In genomic region chr12:97748298-97748697, GRCh38 we compare ENCODE assay signal across 17 cellular contexts.
DNase-seq lines count a peak whose midpoint lies in the region; ATAC-seq and TF ChIP-seq lines count a peak whose summit lies in the region.
"Had no signal": no experiment of that assay in that cellular context is flagged by ENCODE, and none has a peak within 500 bp of the region (broad histone marks: within the 10 kb centered on the region; RNA-seq: fewer than 3 reads in every experiment).

No MANE protein-coding gene starts in this region.

- peak; percentile 52 for DNase-seq in LNCaP clone FGC (ENCODE audit: low read depth)
- peak; percentile 81 for DNase-seq in NCI-H2029 treated with DMSO at 0.1 percent for 48 hours (lab: John Stamatoyannopoulos, UW)
- DNase-seq in NCI-H526 treated with DMSO at 0.1 percent for 48 hours (lab: John Stamatoyannopoulos, UW), result peak; percentile 74
- peak; percentile 14 for DNase-seq in hepatocyte (ENCODE audit: low spot score)
- no peak for DNase-seq in inferior parietal cortex (ENCODE audit: extremely low spot score)
- DNase-seq: activated CD4-positive, alpha-beta T cell treated with anti-CD3 and anti-CD28 coated beads, Interleukin-2, amount 10 ng/mL, durations not matched to agents 24 days and 14 days; CD4-positive, alpha-beta T cell; DND-41; effector memory CD8-positive, alpha-beta T cell; H7; mucosa of descending colon; NCI-H524 treated with DMSO at 0.1 percent for 48 hours; PC-9; SJCRH30 had no signal

- H4K20me1 ChIP-seq in hepatocyte (ENCODE audit: insufficient read depth, poor library complexity, severe bottlenecking), result no peaks in the 10 kb centered on the region

- no peak for ATAC-seq in HG02884 (IDR thresholded peaks at IDR 0.05; ENCODE audit: unreplicated experiment)
- ATAC-seq in HG02840 (IDR thresholded peaks at IDR 0.05; ENCODE audit: low FRiP score, unreplicated experiment), result no peak
- ATAC-seq: effector memory CD8-positive, alpha-beta T cell; mucosa of descending colon; stimulated activated memory B cell treated with anti-CD40 and anti-IgM and Interleukin-4, amounts not matched to agents 10 μg/mL and 1 μg/mL and 100 μg/mL, for 72 hours had no signal

- no peak overlapping the region for H3K4me3 ChIP-seq in LNCaP clone FGC (ENCODE audit: low read depth, low read length)
- no peak overlapping the region for H3K4me3 ChIP-seq in hepatocyte
- H3K4me3 ChIP-seq: mucosa of descending colon, PC-9, SJCRH30 had no signal

- TF ChIP-seq CTCF in LNCaP clone FGC (IDR thresholded peaks at IDR 0.05; ENCODE audit: control insufficient read depth, extremely low read depth, insufficient read depth), result no peak
- no peak for TF ChIP-seq CTCF in hepatocyte (IDR thresholded peaks at IDR 0.05; ENCODE audit: poor library complexity)

- H2AFZ ChIP-seq in hepatocyte, result no peak overlapping the region
- H2AFZ ChIP-seq: PC-9 had no signal

- no peak overlapping the region for H3K4me2 ChIP-seq in hepatocyte
- H3K4me2 ChIP-seq: PC-9 had no signal

- WGBS in hepatocyte (ENCODE audit: low lambda C conversion rate, missing lambda C conversion rate), result 28% methylated on average over 2 of the region's 2 CpGs

- no peaks in the 10 kb centered on the region for H3K9me2 ChIP-seq in hepatocyte (replicated peaks; ENCODE audit: insufficient read depth)

- no peaks in the 10 kb centered on the region for H3K79me2 ChIP-seq in hepatocyte

- peaks cover 4% of the 10 kb centered on the region for H3K4me1 ChIP-seq in hepatocyte (ENCODE audit: insufficient read depth)

- H3K36me3 ChIP-seq in hepatocyte (replicated peaks; ENCODE audit: insufficient read depth, low read depth), result no peaks in the 10 kb centered on the region
- H3K36me3 ChIP-seq: SJCRH30 had no signal

- no peaks in the 10 kb centered on the region for H3K9me3 ChIP-seq in hepatocyte (ENCODE audit: low read depth)
- H3K9me3 ChIP-seq: SJCRH30 had no signal

- no peaks in the 10 kb centered on the region for H3K27me3 ChIP-seq in hepatocyte
- H3K27me3 ChIP-seq: SJCRH30 had no signal

- H3K27ac ChIP-seq in hepatocyte, result no peak overlapping the region
- H3K27ac ChIP-seq: PC-9 had no signal
